In genomic region chrX:26649534-26649933, GRCh38 we compare ENCODE assay signal across 8 cellular contexts.
A peak's percentile ranks its signal among the peaks of the same experiment; 100 is the strongest.
DNase-seq lines count a peak whose midpoint lies in the region; ATAC-seq and TF ChIP-seq lines count a peak whose summit lies in the region.

No MANE protein-coding gene starts in this region.

- H3K27ac ChIP-seq in heart right ventricle (no peak overlapping the region), dorsolateral prefrontal cortex (no peak overlapping the region), upper lobe of right lung (no peak overlapping the region)

- H3K4me1 ChIP-seq in heart right ventricle: no peaks in the 10 kb centered on the region
- H3K4me1 ChIP-seq in upper lobe of right lung: no peaks in the 10 kb centered on the region

- H3K36me3 ChIP-seq in heart right ventricle (no peaks in the 10 kb centered on the region), upper lobe of right lung (no peaks in the 10 kb centered on the region)

- DNase-seq in heart right ventricle (no peak), cardiac septum (ENCODE audit: low spot score) (no peak), NAMALWA (ENCODE audit: low spot score) (peak; percentile 58), dorsolateral prefrontal cortex (no peak), upper lobe of right lung (no peak), ureter (ENCODE audit: low spot score) (no peak), C1 segment of cervical spinal cord (lab: John Stamatoyannopoulos, UW) (no peak)

- H3K9me3 ChIP-seq in heart right ventricle (peaks cover 0 to 40% (median 21%) of the 10 kb centered on the region in 11 donors), upper lobe of right lung (no peaks in the 10 kb centered on the region)

- TF ChIP-seq CTCF in heart right ventricle (IDR thresholded peaks at IDR 0.05): peak in 6 of 9 donors; percentile 15 to 60 (median 33)
- peak in 50 of 56 donors; percentile 8 to 58 (median 44) for TF ChIP-seq CTCF in dorsolateral prefrontal cortex (IDR thresholded peaks at IDR 0.05 in 54 of 56, conservative IDR thresholded peaks at IDR 0.05 in 2 of 56; ENCODE audit: low read depth in 1 of 56, partially characterized antibody in 56 of 56)
- peak; percentile 35 for TF ChIP-seq CTCF in upper lobe of right lung (IDR thresholded peaks at IDR 0.05)

- ATAC-seq in heart right ventricle: no peak
- ATAC-seq in upper lobe of right lung: no peak
- ATAC-seq in HG03460 (IDR thresholded peaks at IDR 0.05; ENCODE audit: unreplicated experiment): no peak

- no peaks in the 10 kb centered on the region for H3K27me3 ChIP-seq in heart right ventricle
- H3K27me3 ChIP-seq in dorsolateral prefrontal cortex: peaks cover 0 to 40% (median 0%) of the 10 kb centered on the region in 45 donors
- H3K27me3 ChIP-seq in upper lobe of right lung: no peaks in the 10 kb centered on the region

- intact Hi-C loops in heart right ventricle (cut with DNase I): no loop called here
- intact Hi-C loops in cardiac septum (cut with DNase I): no loop called here
- intact Hi-C loops in dorsolateral prefrontal cortex (cut with DNase I): no loop called here
- intact Hi-C loops in upper lobe of right lung (cut with DNase I): no loop called here

- H3K4me3 ChIP-seq in heart right ventricle (no peak overlapping the region), dorsolateral prefrontal cortex (no peak overlapping the region), upper lobe of right lung (no peak overlapping the region)

- 43 to 44% methylated on average over 7 of the region's 7 CpGs for WGBS in heart right ventricle, 2 donors
